1 cellular context compared by ENCODE assay signal in genomic region chr2:62663443-62663842, GRCh38.
TF ChIP-seq lines count a peak whose summit lies in the region.

No MANE protein-coding gene starts in this region.

TF ChIP-seq in HepG2, 621 proteins besides CTCF, POLR2A, EP300 and RAD21 (continued from another document):
- TF ChIP-seq ZNF282 (IDR thresholded peaks at IDR 0.05; ENCODE audit: partially characterized antibody) (no peak), IKZF4 (CRISPR knock-in tag; IDR thresholded peaks at IDR 0.05; ENCODE audit: borderline replicate concordance, low read depth, not compliant biosample characterization) (no peak), GABPA (IDR thresholded peaks at IDR 0.05; ENCODE audit: low read depth, low read length) (no peak), GABPA (CRISPR knock-in tag; IDR thresholded peaks at IDR 0.05; ENCODE audit: low read depth) (no peak), ZNF503 (CRISPR knock-in tag; IDR thresholded peaks at IDR 0.05) (no peak), NFYC (CRISPR knock-in tag; IDR thresholded peaks at IDR 0.05) (no peak), HMG20B (CRISPR knock-in tag; conservative IDR thresholded peaks at IDR 0.05) (no peak), ZNF318 (CRISPR knock-in tag; IDR thresholded peaks at IDR 0.05) (no peak)
- TF ChIP-seq, protein P1, sequence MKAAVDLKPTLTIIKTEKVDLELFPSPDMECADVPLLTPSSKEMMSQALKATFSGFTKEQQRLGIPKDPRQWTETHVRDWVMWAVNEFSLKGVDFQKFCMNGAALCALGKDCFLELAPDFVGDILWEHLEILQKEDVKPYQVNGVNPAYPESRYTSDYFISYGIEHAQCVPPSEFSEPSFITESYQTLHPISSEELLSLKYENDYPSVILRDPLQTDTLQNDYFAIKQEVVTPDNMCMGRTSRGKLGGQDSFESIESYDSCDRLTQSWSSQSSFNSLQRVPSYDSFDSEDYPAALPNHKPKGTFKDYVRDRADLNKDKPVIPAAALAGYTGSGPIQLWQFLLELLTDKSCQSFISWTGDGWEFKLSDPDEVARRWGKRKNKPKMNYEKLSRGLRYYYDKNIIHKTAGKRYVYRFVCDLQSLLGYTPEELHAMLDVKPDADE (CRISPR knock-in tag; IDR thresholded peaks at IDR 0.05) = no peak
